ENCODE assay signal across 24 cellular contexts in genomic region chr2:216571909-216572513, GRCh38.
DNase-seq lines count a peak whose midpoint lies in the region; ATAC-seq and TF ChIP-seq lines count a peak whose summit lies in the region.
"Had no signal": no experiment of that assay in that cellular context is flagged by ENCODE, and none has a peak within 500 bp of the region (broad histone marks: within the 10 kb centered on the region; RNA-seq: fewer than 3 reads in every experiment).

No MANE protein-coding gene starts in this region.

- peaks cover 6% of the 10 kb centered on the region for H3K9me3 Mint-ChIP-seq in activated T-helper 2 cell treated with anti-CD3 and anti-CD28 coated beads, Interferon-gamma antibody, Interleukin-2, Interleukin-4, amounts not matched to agents 10 μg/mL and 5 μg/mL and 100 μg/mL, durations not matched to agents 14 hours and 24 hours and 36 hours
- H3K9me3 Mint-ChIP-seq in stimulated activated naive B cell treated with anti-CD40 and anti-IgM and Interleukin-4, amounts not matched to agents 10 μg/mL and 1 μg/mL and 100 μg/mL, for 72 hours, result peaks cover 3 to 7% of the 10 kb centered on the region in 2 donors
- H3K9me3 Mint-ChIP-seq: activated CD4-positive, alpha-beta T cell treated with anti-CD3 and anti-CD28 coated beads, Interleukin-2, amount 10 ng/mL, durations not matched to agents 7 days and 5 days had no signal

- H2AK5ac ChIP-seq in IMR-90 (ENCODE audit: low read depth, low read length), result no peak overlapping the region

- CTCF ChIA-PET in mammary epithelial cell (lab: Charles Lee; ENCODE audit: low non-redundant PET) (no interaction called here), IMR-90 (lab: Yijun Ruan, JAX) (interaction anchor here (0.6 kb wide), 1 partner anchor 715 kb away, joined by 4 read pairs; no protein-coding TSS in a partner anchor)

- H3K9ac ChIP-seq in mammary epithelial cell (ENCODE audit: insufficient read depth, low read length) (no peak overlapping the region), IMR-90 (ENCODE audit: low read depth, low read length) (no peak overlapping the region)

- intact Hi-C loops in breast epithelium (cut with DNase I; ENCODE audit: low total_unique reads) (no loop called here), mammary epithelial cell (cut with micrococcal nuclease) (no loop called here), IMR-90 (cut with micrococcal nuclease) (no loop called here), esophagus squamous epithelium (cut with DNase I) (no loop called here), stomach (cut with DNase I; ENCODE audit: low total_unique reads) (no loop called here)
- intact Hi-C loops in activated T-helper 2 cell treated with anti-CD3 and anti-CD28 coated beads, Interferon-gamma antibody, Interleukin-2, Interleukin-4, amounts not matched to agents 10 μg/mL and 5 μg/mL and 100 μg/mL, durations not matched to agents 14 hours and 24 hours and 36 hours (cut with micrococcal nuclease), result no loop called here

- H3K79me2 ChIP-seq in mammary epithelial cell (ENCODE audit: insufficient read depth, low read length), result no peaks in the 10 kb centered on the region

- H3K36me3 ChIP-seq in breast epithelium, result no peaks in the 10 kb centered on the region
- no peaks in the 10 kb centered on the region for H3K36me3 ChIP-seq in mammary epithelial cell (ENCODE audit: insufficient read depth, low read length)
- no peaks in the 10 kb centered on the region for H3K36me3 ChIP-seq in IMR-90 (ENCODE audit: control insufficient read depth, insufficient read depth, low read length)
- H3K36me3 ChIP-seq in esophagus squamous epithelium, result no peaks in the 10 kb centered on the region
- no peaks in the 10 kb centered on the region for H3K36me3 ChIP-seq in stomach
- H3K36me3 ChIP-seq: brain microvascular endothelial cell had no signal

- H3K27ac Mint-ChIP-seq in activated T-helper 2 cell treated with anti-CD3 and anti-CD28 coated beads, Interferon-gamma antibody, Interleukin-2, Interleukin-4, amounts not matched to agents 10 μg/mL and 5 μg/mL and 100 μg/mL, durations not matched to agents 14 hours and 24 hours and 36 hours, result no peak overlapping the region
- no peak overlapping the region for H3K27ac Mint-ChIP-seq in stimulated activated naive B cell treated with anti-CD40 and anti-IgM and Interleukin-4, amounts not matched to agents 10 μg/mL and 1 μg/mL and 100 μg/mL, for 72 hours
- H3K27ac Mint-ChIP-seq: activated CD4-positive, alpha-beta T cell treated with anti-CD3 and anti-CD28 coated beads, Interleukin-2, amount 10 ng/mL, durations not matched to agents 7 days and 5 days; CD8-positive, alpha-beta T cell; endodermal cell; memory B cell; progenitor cell of endocrine pancreas had no signal

- H3K4me2 ChIP-seq in mammary epithelial cell (ENCODE audit: insufficient read depth, low read depth, low read length), result no peak overlapping the region
- no peak overlapping the region for H3K4me2 ChIP-seq in IMR-90 (ENCODE audit: low read depth, low read length)
- H3K4me2 ChIP-seq: A549 had no signal

- peaks cover 12% of the 10 kb centered on the region for H3K27me3 Mint-ChIP-seq in activated T-helper 2 cell treated with anti-CD3 and anti-CD28 coated beads, Interferon-gamma antibody, Interleukin-2, Interleukin-4, amounts not matched to agents 10 μg/mL and 5 μg/mL and 100 μg/mL, durations not matched to agents 14 hours and 24 hours and 36 hours (ENCODE audit: low read depth)
- H3K27me3 Mint-ChIP-seq in stimulated activated naive B cell treated with anti-CD40 and anti-IgM and Interleukin-4, amounts not matched to agents 10 μg/mL and 1 μg/mL and 100 μg/mL, for 72 hours, result peaks cover 7 to 14% of the 10 kb centered on the region in 2 donors

- H3K4me3 ChIP-seq in breast epithelium, result no peak overlapping the region
- H3K4me3 ChIP-seq in mammary epithelial cell (replicated peaks in 1 of 3; ENCODE audit: insufficient read depth in 1 of 3, low read depth in 2 of 3, low read length in 3 of 3), result no peak overlapping the region
- no peak overlapping the region for H3K4me3 ChIP-seq in IMR-90 (ENCODE audit: insufficient read depth, low read depth, low read length)
- H3K4me3 ChIP-seq in esophagus squamous epithelium, result no peak overlapping the region
- no peak overlapping the region for H3K4me3 ChIP-seq in stomach
- H3K4me3 ChIP-seq: A549 had no signal

- no peak overlapping the region for H4K5ac ChIP-seq in IMR-90 (ENCODE audit: low read depth, low read length)

- H3K27ac ChIP-seq in breast epithelium (peak overlapping the region; percentile 42 to 52), mammary epithelial cell (ENCODE audit: insufficient read depth, low read depth, low read length) (no peak overlapping the region), IMR-90 (ENCODE audit: insufficient read depth, low read length) (no peak overlapping the region), esophagus squamous epithelium (peak overlapping the region in 3 of 4 donors; percentile 67 to 71 (median 67)), stomach (peak overlapping the region; percentile 67 to 80 (median 71))
- H3K27ac ChIP-seq: A549, brain microvascular endothelial cell, HL-60, RWPE1, VCaP had no signal

- H3K4me1 ChIP-seq in breast epithelium (no peaks in the 10 kb centered on the region), mammary epithelial cell (ENCODE audit: insufficient read depth, low read length) (no peaks in the 10 kb centered on the region), IMR-90 (ENCODE audit: control insufficient read depth, insufficient read depth, low read length) (no peaks in the 10 kb centered on the region), esophagus squamous epithelium (peaks cover 0 to 3% (median 3%) of the 10 kb centered on the region in 3 donors), stomach (peaks cover 8 to 27% (median 14%) of the 10 kb centered on the region in 4 donors)
- H3K4me1 ChIP-seq: A549 had no signal

- no peak overlapping the region for H4K91ac ChIP-seq in IMR-90 (ENCODE audit: insufficient read depth, low read depth, low read length)

- 96% methylated on average over 4 of the region's 4 CpGs for WGBS in mammary epithelial cell (ENCODE audit: low coverage, missing lambda C conversion rate)
- 100% methylated on average over 2 of the region's 4 CpGs; no CpG with 5 or more reads in 1 of the 2 experiments for WGBS in IMR-90 (ENCODE audit: extremely low coverage in 2 of 2, insufficient read length in 1 of 2), 2 experiments
- 73 to 93% methylated on average over 3 to 4 of the region's 4 CpGs for WGBS in esophagus squamous epithelium, 2 donors
- 60 to 78% (median 67%) methylated on average over 4 of the region's 4 CpGs for WGBS in stomach, 5 donors

- H2BK20ac ChIP-seq in IMR-90 (ENCODE audit: low read depth, low read length), result no peak overlapping the region

- dilution Hi-C loops in mammary epithelial cell (cut with HindIII; ENCODE audit: low sequenced_read_pairs) (no loop called here), IMR-90 (cut with HindIII; ENCODE audit: low sequenced_read_pairs, unreplicated experiment) (no loop called here)

- H2BK15ac ChIP-seq in IMR-90 (ENCODE audit: low read depth, low read length), result no peak overlapping the region

- no peak for TF ChIP-seq RAD21 in IMR-90 (IDR thresholded peaks at IDR 0.05; ENCODE audit: low read length)

- TF ChIP-seq CTCF in breast epithelium (IDR thresholded peaks at IDR 0.05) (no peak), mammary epithelial cell (conservative IDR thresholded peaks at IDR 0.05 in 1 of 2, IDR thresholded peaks at IDR 0.05 in 1 of 2; ENCODE audit: extremely low read depth in 1 of 2, insufficient read depth in 1 of 2, low read depth in 1 of 2, low read length in 2 of 2) (no peak), IMR-90 (conservative IDR thresholded peaks at IDR 0.05; ENCODE audit: low read depth, low read length) (no peak), esophagus squamous epithelium (IDR thresholded peaks at IDR 0.05) (no peak), stomach (IDR thresholded peaks at IDR 0.05) (no peak)

- H2BK120ac ChIP-seq in IMR-90 (ENCODE audit: low read depth, low read length), result no peak overlapping the region

- H3K4ac ChIP-seq in IMR-90 (ENCODE audit: low read depth, low read length), result no peak overlapping the region

- H3K9me1 ChIP-seq in IMR-90 (ENCODE audit: insufficient read depth, low read length), result no peaks in the 10 kb centered on the region

- no peaks in the 10 kb centered on the region for H4K20me1 ChIP-seq in mammary epithelial cell (ENCODE audit: insufficient read depth, low read length)
- no peaks in the 10 kb centered on the region for H4K20me1 ChIP-seq in IMR-90 (ENCODE audit: insufficient read depth, low read length)

- H3K56ac ChIP-seq in IMR-90 (ENCODE audit: extremely low read depth, insufficient read depth, low read length), result no peak overlapping the region

- no peak overlapping the region for H3K14ac ChIP-seq in IMR-90 (replicated peaks; ENCODE audit: low read depth, low read length)

- POLR2A ChIA-PET in IMR-90 (lab: Charles Lee; ENCODE audit: unreplicated experiment), result no interaction called here

- no peak overlapping the region for H4K8ac ChIP-seq in IMR-90 (ENCODE audit: low read depth in 2 of 2, low read length in 2 of 2)

- H3K23ac ChIP-seq in IMR-90 (ENCODE audit: low read depth, low read length), result no peak overlapping the region

- H3K79me1 ChIP-seq in IMR-90 (ENCODE audit: low read depth in 1 of 2, low read length in 2 of 2), result no peaks in the 10 kb centered on the region

- no TSS peak for BruUV-seq in mammary epithelial cell (replicated peaks; lab: Mats Ljungman, UMichigan)
- BruUV-seq in IMR-90 (replicated peaks; lab: Mats Ljungman, UMichigan), result no TSS peak

- in situ Hi-C loops in mammary epithelial cell (cut with MboI; ENCODE audit: low sequenced_read_pairs in 2 of 2) (no loop called here), IMR-90 (cut with MboI; ENCODE audit: low sequenced_read_pairs) (no loop called here)

- no peak overlapping the region for H3K18ac ChIP-seq in IMR-90 (ENCODE audit: low read depth, low read length)

- TF ChIP-seq EP300 in stomach (IDR thresholded peaks at IDR 0.05), result no peak

- H2AK9ac ChIP-seq in IMR-90 (replicated peaks; ENCODE audit: low read depth, low read length, poor library complexity), result no peak overlapping the region

- no peak for ATAC-seq in IMR-90 (ENCODE audit: low read depth)
- no peak for ATAC-seq in stimulated activated naive B cell treated with anti-CD40 and anti-IgM and Interleukin-4, amounts not matched to agents 10 μg/mL and 1 μg/mL and 100 μg/mL, for 72 hours (replicated peaks)
- ATAC-seq: A549; CD8-positive, alpha-beta T cell had no signal

- no peak overlapping the region for H2BK5ac ChIP-seq in IMR-90 (ENCODE audit: low read depth, low read length, poor library complexity, severe bottlenecking)

- H2AFZ ChIP-seq in mammary epithelial cell (ENCODE audit: low read depth, low read length) (no peak overlapping the region), IMR-90 (replicated peaks; ENCODE audit: low read length, poor library complexity) (no peak overlapping the region)

- DNase-seq in breast epithelium (ENCODE audit: low spot score in 2 of 2) (no peak), mammary epithelial cell (no peak), IMR-90 (no peak), esophagus squamous epithelium (lab: John Stamatoyannopoulos, UW) (no peak), stomach (no peak)
- no peak for DNase-seq in activated T-helper 2 cell treated with anti-CD3 and anti-CD28 coated beads, Interferon-gamma antibody, Interleukin-2, Interleukin-4, amounts not matched to agents 10 μg/mL and 5 μg/mL and 100 μg/mL, durations not matched to agents 14 hours and 24 hours and 36 hours (ENCODE audit: low spot score)
- no peak for DNase-seq in stimulated activated naive B cell treated with anti-CD40 and anti-IgM and Interleukin-4, amounts not matched to agents 10 μg/mL and 1 μg/mL and 100 μg/mL, for 72 hours
- DNase-seq in activated effector memory CD4-positive, alpha-beta T cell treated with Interleukin-2 at 50 U/mL for 16 hours, result no peak
- DNase-seq: activated CD4-positive, alpha-beta T cell treated with anti-CD3 and anti-CD28 coated beads, Interleukin-2, amount 10 ng/mL, durations not matched to agents 7 days and 5 days; brain microvascular endothelial cell; CD8-positive, alpha-beta T cell; cortex of kidney; endodermal cell; GDM1; NCI-H1048; NCI-H1930; NCI-H226; NCI-H748 treated with DMSO at 0.1 percent for 48 hours had no signal

- H3K27me3 ChIP-seq in breast epithelium (no peaks in the 10 kb centered on the region), mammary epithelial cell (ENCODE audit: insufficient read depth, low read length) (no peaks in the 10 kb centered on the region), IMR-90 (ENCODE audit: control insufficient read depth, insufficient read depth, low read length) (peaks cover 10% of the 10 kb centered on the region), esophagus squamous epithelium (no peaks in the 10 kb centered on the region), stomach (no peaks in the 10 kb centered on the region)
- H3K27me3 ChIP-seq: brain microvascular endothelial cell had no signal

- no peak overlapping the region for H3K4me3 Mint-ChIP-seq in activated T-helper 2 cell treated with anti-CD3 and anti-CD28 coated beads, Interferon-gamma antibody, Interleukin-2, Interleukin-4, amounts not matched to agents 10 μg/mL and 5 μg/mL and 100 μg/mL, durations not matched to agents 14 hours and 24 hours and 36 hours (ENCODE audit: low read depth)
- H3K4me3 Mint-ChIP-seq in stimulated activated naive B cell treated with anti-CD40 and anti-IgM and Interleukin-4, amounts not matched to agents 10 μg/mL and 1 μg/mL and 100 μg/mL, for 72 hours, result no peak overlapping the region
- H3K4me3 Mint-ChIP-seq: activated CD4-positive, alpha-beta T cell treated with anti-CD3 and anti-CD28 coated beads, Interleukin-2, amount 10 ng/mL, durations not matched to agents 7 days and 5 days; CD8-positive, alpha-beta T cell; endodermal cell; memory B cell had no signal

- no peaks in the 10 kb centered on the region for H3K9me3 ChIP-seq in breast epithelium
- peaks cover 4% of the 10 kb centered on the region for H3K9me3 ChIP-seq in mammary epithelial cell (replicated peaks; ENCODE audit: insufficient read depth, low read length)
- H3K9me3 ChIP-seq in IMR-90 (ENCODE audit: control insufficient read depth, insufficient read depth, low read length), result no peaks in the 10 kb centered on the region
- peaks cover 0 to 3% (median 0%) of the 10 kb centered on the region in 3 donors for H3K9me3 ChIP-seq in esophagus squamous epithelium
- no peaks in the 10 kb centered on the region for H3K9me3 ChIP-seq in stomach

- peaks cover 6% of the 10 kb centered on the region for H3K4me1 Mint-ChIP-seq in activated T-helper 2 cell treated with anti-CD3 and anti-CD28 coated beads, Interferon-gamma antibody, Interleukin-2, Interleukin-4, amounts not matched to agents 10 μg/mL and 5 μg/mL and 100 μg/mL, durations not matched to agents 14 hours and 24 hours and 36 hours (ENCODE audit: low read depth)
- H3K4me1 Mint-ChIP-seq in stimulated activated naive B cell treated with anti-CD40 and anti-IgM and Interleukin-4, amounts not matched to agents 10 μg/mL and 1 μg/mL and 100 μg/mL, for 72 hours, result no peaks in the 10 kb centered on the region
- H3K4me1 Mint-ChIP-seq: memory B cell had no signal

- TF ChIP-seq POLR2A in breast epithelium (IDR thresholded peaks at IDR 0.05) (no peak), IMR-90 (IDR thresholded peaks at IDR 0.05; ENCODE audit: low read depth, low read length) (no peak), esophagus squamous epithelium (IDR thresholded peaks at IDR 0.05) (no peak), stomach (IDR thresholded peaks at IDR 0.05) (no peak)

- H3K36me3 Mint-ChIP-seq in activated T-helper 2 cell treated with anti-CD3 and anti-CD28 coated beads, Interferon-gamma antibody, Interleukin-2, Interleukin-4, amounts not matched to agents 10 μg/mL and 5 μg/mL and 100 μg/mL, durations not matched to agents 14 hours and 24 hours and 36 hours (ENCODE audit: low read depth), result no peaks in the 10 kb centered on the region
- H3K36me3 Mint-ChIP-seq in stimulated activated naive B cell treated with anti-CD40 and anti-IgM and Interleukin-4, amounts not matched to agents 10 μg/mL and 1 μg/mL and 100 μg/mL, for 72 hours, result no peaks in the 10 kb centered on the region
- H3K36me3 Mint-ChIP-seq: CD8-positive, alpha-beta T cell; memory B cell had no signal

Comparison
In these comparisons a context has a peak if more than half of its experiments do, and no peak if none do; other contexts are left out.
1. H3K27ac ChIP-seq: peak in breast epithelium (2 of 2), esophagus squamous epithelium (3 of 4) and stomach (5 of 5); none in mammary epithelial cell (single experiment) and IMR-90 (single experiment).